In genomic region chr1:61337981-61338848, GRCh38 we compare ENCODE assay signal across 1 cellular context.
TF ChIP-seq lines count a peak whose summit lies in the region.

No MANE protein-coding gene starts in this region.

TF ChIP-seq in HepG2, 621 proteins besides CTCF, POLR2A, EP300 and RAD21 (continued from another document and continues in another):
- no peak for TF ChIP-seq PRDM15 (CRISPR knock-in tag; IDR thresholded peaks at IDR 0.05)
- no peak for TF ChIP-seq SMARCC2 (IDR thresholded peaks at IDR 0.05)
- TF ChIP-seq ETV6 (CRISPR knock-in tag; conservative IDR thresholded peaks at IDR 0.05) = no peak; the same call in 1 of the 2 replicates
- TF ChIP-seq MIXL1 (CRISPR knock-in tag; IDR thresholded peaks at IDR 0.05) = peak; percentile 16; the same call in 1 of the 2 replicates
- TF ChIP-seq BRF2 (CRISPR knock-in tag; IDR thresholded peaks at IDR 0.05) = no peak
- no peak for TF ChIP-seq ZBTB8A (CRISPR knock-in tag; IDR thresholded peaks at IDR 0.05; ENCODE audit: borderline replicate concordance, low read depth)
- TF ChIP-seq REPIN1 (CRISPR knock-in tag; IDR thresholded peaks at IDR 0.05; ENCODE audit: borderline replicate concordance, low read depth) = no peak; the same call in 1 of the 2 replicates
- TF ChIP-seq IRF9 (CRISPR knock-in tag; IDR thresholded peaks at IDR 0.05; ENCODE audit: borderline replicate concordance) = no peak
- no peak for TF ChIP-seq SMYD3 (CRISPR knock-in tag; IDR thresholded peaks at IDR 0.05)
- TF ChIP-seq TOPORS (CRISPR knock-in tag; IDR thresholded peaks at IDR 0.05) = no peak
- TF ChIP-seq TEAD2 (CRISPR knock-in tag; IDR thresholded peaks at IDR 0.05) = no peak
- TF ChIP-seq MTF2 (CRISPR knock-in tag; IDR thresholded peaks at IDR 0.05; ENCODE audit: borderline replicate concordance) = no peak
- TF ChIP-seq MYNN (CRISPR knock-in tag; IDR thresholded peaks at IDR 0.05; ENCODE audit: low read depth) = no peak
- TF ChIP-seq LCORL (IDR thresholded peaks at IDR 0.05) = no peak
- TF ChIP-seq LCORL (CRISPR knock-in tag; IDR thresholded peaks at IDR 0.05) = peak; percentile 62
- TF ChIP-seq ZNF766 (CRISPR knock-in tag; IDR thresholded peaks at IDR 0.05; ENCODE audit: borderline replicate concordance) = no peak
- TF ChIP-seq, protein P1, sequence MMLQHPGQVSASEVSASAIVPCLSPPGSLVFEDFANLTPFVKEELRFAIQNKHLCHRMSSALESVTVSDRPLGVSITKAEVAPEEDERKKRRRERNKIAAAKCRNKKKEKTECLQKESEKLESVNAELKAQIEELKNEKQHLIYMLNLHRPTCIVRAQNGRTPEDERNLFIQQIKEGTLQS (CRISPR knock-in tag; IDR thresholded peaks at IDR 0.05) = peak; percentile 98
- TF ChIP-seq ARNT (IDR thresholded peaks at IDR 0.05) = no peak
- no peak; the same call in none of the 2 replicates for TF ChIP-seq DRAP1 (CRISPR knock-in tag; IDR thresholded peaks at IDR 0.05)
- TF ChIP-seq, protein P2, sequence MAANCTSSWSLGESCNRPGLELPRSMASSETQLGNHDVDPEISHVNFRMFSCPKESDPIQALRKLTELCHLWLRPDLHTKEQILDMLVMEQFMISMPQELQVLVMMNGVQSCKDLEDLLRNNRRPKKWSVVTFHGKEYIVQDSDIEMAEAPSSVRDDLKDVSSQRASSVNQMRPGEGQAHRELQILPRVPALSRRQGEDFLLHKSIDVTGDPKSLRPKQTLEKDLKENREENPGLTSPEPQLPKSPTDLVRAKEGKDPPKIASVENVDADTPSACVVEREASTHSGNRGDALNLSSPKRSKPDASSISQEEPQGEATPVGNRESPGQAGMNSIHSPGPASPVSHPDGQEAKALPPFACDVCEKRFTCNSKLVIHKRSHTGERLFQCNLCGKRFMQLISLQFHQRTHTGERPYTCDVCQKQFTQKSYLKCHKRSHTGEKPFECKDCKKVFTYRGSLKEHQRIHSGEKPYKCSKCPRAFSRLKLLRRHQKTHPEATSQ (CRISPR knock-in tag; IDR thresholded peaks at IDR 0.05; ENCODE audit: borderline replicate concordance) = 0 out of 2 replicates have a peak, but pooled peaks have one; percentile 41
- peak; percentile 28; the same call in 1 of the 2 replicates for TF ChIP-seq AHDC1 (CRISPR knock-in tag; IDR thresholded peaks at IDR 0.05; ENCODE audit: borderline replicate concordance)
- TF ChIP-seq KMT2A (CRISPR knock-in tag; IDR thresholded peaks at IDR 0.05) = peak; percentile 27; the same call in 1 of the 2 replicates
- TF ChIP-seq IKZF1 (IDR thresholded peaks at IDR 0.05) = no peak
- TF ChIP-seq EEA1 (CRISPR knock-in tag; IDR thresholded peaks at IDR 0.05; ENCODE audit: borderline replicate concordance) = no peak
- TF ChIP-seq ZNF350 (CRISPR knock-in tag; IDR thresholded peaks at IDR 0.05; ENCODE audit: borderline replicate concordance, low read depth) = peak; percentile 44; the same call in 1 of the 2 replicates
- TF ChIP-seq ZNF557 (CRISPR knock-in tag; IDR thresholded peaks at IDR 0.05) = no peak
- no peak for TF ChIP-seq ZNF616 (CRISPR knock-in tag; IDR thresholded peaks at IDR 0.05; ENCODE audit: low read depth)
- TF ChIP-seq ZNF460 (CRISPR knock-in tag; IDR thresholded peaks at IDR 0.05; ENCODE audit: borderline replicate concordance) = no peak
- peak; percentile 57; the same call in 1 of the 2 replicates for TF ChIP-seq ZNF501 (CRISPR knock-in tag; IDR thresholded peaks at IDR 0.05)
- no peak for TF ChIP-seq ZNF34 (CRISPR knock-in tag; IDR thresholded peaks at IDR 0.05; ENCODE audit: borderline replicate concordance)
- TF ChIP-seq ZNF891 (CRISPR knock-in tag; IDR thresholded peaks at IDR 0.05) = no peak
- TF ChIP-seq, protein P3, sequence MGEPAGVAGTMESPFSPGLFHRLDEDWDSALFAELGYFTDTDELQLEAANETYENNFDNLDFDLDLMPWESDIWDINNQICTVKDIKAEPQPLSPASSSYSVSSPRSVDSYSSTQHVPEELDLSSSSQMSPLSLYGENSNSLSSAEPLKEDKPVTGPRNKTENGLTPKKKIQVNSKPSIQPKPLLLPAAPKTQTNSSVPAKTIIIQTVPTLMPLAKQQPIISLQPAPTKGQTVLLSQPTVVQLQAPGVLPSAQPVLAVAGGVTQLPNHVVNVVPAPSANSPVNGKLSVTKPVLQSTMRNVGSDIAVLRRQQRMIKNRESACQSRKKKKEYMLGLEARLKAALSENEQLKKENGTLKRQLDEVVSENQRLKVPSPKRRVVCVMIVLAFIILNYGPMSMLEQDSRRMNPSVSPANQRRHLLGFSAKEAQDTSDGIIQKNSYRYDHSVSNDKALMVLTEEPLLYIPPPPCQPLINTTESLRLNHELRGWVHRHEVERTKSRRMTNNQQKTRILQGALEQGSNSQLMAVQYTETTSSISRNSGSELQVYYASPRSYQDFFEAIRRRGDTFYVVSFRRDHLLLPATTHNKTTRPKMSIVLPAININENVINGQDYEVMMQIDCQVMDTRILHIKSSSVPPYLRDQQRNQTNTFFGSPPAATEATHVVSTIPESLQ (CRISPR knock-in tag; conservative IDR thresholded peaks at IDR 0.05) = no peak
- no peak for TF ChIP-seq PBX2 (CRISPR knock-in tag; IDR thresholded peaks at IDR 0.05)
- TF ChIP-seq PPARG (CRISPR knock-in tag; conservative IDR thresholded peaks at IDR 0.05) = no peak
- no peak for TF ChIP-seq HBP1 (CRISPR knock-in tag; IDR thresholded peaks at IDR 0.05; ENCODE audit: low read depth)
- TF ChIP-seq PAX8 (CRISPR knock-in tag; IDR thresholded peaks at IDR 0.05; ENCODE audit: borderline replicate concordance) = no peak
- TF ChIP-seq CSRNP1 (CRISPR knock-in tag; IDR thresholded peaks at IDR 0.05) = no peak
- no peak for TF ChIP-seq MEF2D (CRISPR knock-in tag; IDR thresholded peaks at IDR 0.05)
- no peak for TF ChIP-seq ATRX (CRISPR knock-in tag; IDR thresholded peaks at IDR 0.05; ENCODE audit: borderline replicate concordance)
- no peak for TF ChIP-seq EZH2 (conservative IDR thresholded peaks at IDR 0.05; ENCODE audit: low read depth, low read length)
- no peak for TF ChIP-seq ZNF558 (CRISPR knock-in tag; IDR thresholded peaks at IDR 0.05; ENCODE audit: borderline replicate concordance)
